ENCODE assay signal across 1 cellular context in the genomic region with DNA sequence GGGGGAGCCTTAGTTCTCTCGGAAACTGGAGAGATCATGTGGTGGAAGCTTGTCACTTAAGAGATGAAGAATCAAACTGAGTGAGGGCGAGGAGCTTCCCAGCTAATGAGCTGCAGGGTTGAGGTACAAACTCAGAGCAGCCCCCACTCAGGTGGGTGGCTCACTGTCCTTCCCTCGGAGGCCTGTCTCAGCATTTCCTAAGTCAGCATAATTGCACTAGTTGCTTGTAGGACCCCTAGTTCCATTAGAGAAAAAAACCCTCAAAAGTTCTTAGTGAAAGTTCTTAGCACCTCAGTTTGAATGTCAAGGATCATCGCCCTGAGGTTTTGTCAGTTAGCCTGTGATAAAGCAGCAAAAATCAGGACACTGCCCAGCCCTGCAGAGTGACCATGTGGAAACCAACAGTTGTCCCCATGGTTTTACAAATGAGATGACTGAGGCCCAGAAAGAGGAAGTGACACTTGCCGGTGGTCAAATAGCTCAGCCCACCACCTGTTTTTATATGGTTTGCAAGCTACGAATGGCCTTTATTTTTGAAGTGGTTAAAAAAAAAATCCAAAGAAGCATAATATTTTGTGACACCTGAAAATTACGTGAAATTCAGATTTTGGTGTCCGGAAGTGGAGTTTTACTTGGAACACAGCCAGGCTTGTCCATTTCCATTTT.
TF ChIP-seq lines count a peak whose summit lies in the region.

No MANE protein-coding gene starts in this region.

TF ChIP-seq in K562, 482 proteins besides CTCF, POLR2A, EP300 and RAD21 (continued from another document):
- TF ChIP-seq C11orf30 (IDR thresholded peaks at IDR 0.05; ENCODE audit: low read depth) (peak; percentile 53), NFIC (IDR thresholded peaks at IDR 0.05) (peak; percentile 58; the same call in 1 of the 2 replicates)
